Comparison of ENCODE assay signal across 22 cellular contexts in genomic region chr15:53695365-53695764, GRCh38.
DNase-seq lines count a peak whose midpoint lies in the region; ATAC-seq, FAIRE-seq and TF ChIP-seq lines count a peak whose summit lies in the region.
"Had no signal": no experiment of that assay in that cellular context is flagged by ENCODE, and none has a peak within 500 bp of the region (broad histone marks: within the 10 kb centered on the region; RNA-seq: fewer than 3 reads in every experiment).

No MANE protein-coding gene starts in this region.

- no peaks in the 10 kb centered on the region for H3K36me3 ChIP-seq in body of pancreas (replicated peaks in 1 of 2; ENCODE audit: insufficient read depth in 1 of 2, low read depth in 2 of 2)
- H3K36me3 ChIP-seq in mesenchymal stem cell (ENCODE audit: control insufficient read depth in 1 of 2, insufficient read depth in 2 of 2, low read depth in 1 of 2, low read length in 2 of 2) = peaks cover 0 to 10% of the 10 kb centered on the region in 2 experiments
- H3K36me3 ChIP-seq in pancreas = no peaks in the 10 kb centered on the region
- H3K36me3 ChIP-seq in thyroid gland = peaks cover 0 to 3% of the 10 kb centered on the region in 2 donors
- H3K36me3 ChIP-seq: BLaER1 treated with 17β-estradiol and CSF1 and Interleukin-3, amounts not matched to agents 10 nM and 100 nM had no signal

- no peak overlapping the region for H2AFZ ChIP-seq in mesenchymal stem cell (ENCODE audit: low read depth, low read length)

- WGBS in body of pancreas, 2 donors = 59 to 64% methylated on average over 7 of the region's 7 CpGs
- 77% methylated on average over 7 of the region's 7 CpGs for WGBS in mesenchymal stem cell
- WGBS in pancreas, 2 donors = 62% methylated on average over 7 of the region's 7 CpGs
- WGBS in thyroid gland, 2 donors = 78 to 89% methylated on average over 7 of the region's 7 CpGs

- FAIRE-seq in pancreas (lab: Jason Lieb, UNC) (no peak), GM12892 (lab: Jason Lieb, UNC) (no peak)
- FAIRE-seq: A204.1, D721Med, GM12878, GM19239 had no signal

- no peak for TF ChIP-seq CTCF in body of pancreas (IDR thresholded peaks at IDR 0.05)
- no peak for TF ChIP-seq CTCF in pancreas (IDR thresholded peaks at IDR 0.05)
- no peak for TF ChIP-seq CTCF in thyroid gland (IDR thresholded peaks at IDR 0.05)

- H3K27ac ChIP-seq in body of pancreas = peak overlapping the region in 3 of 4 donors; percentile 44 to 59 (median 58)
- no peak overlapping the region for H3K27ac ChIP-seq in mesenchymal stem cell (ENCODE audit: low read length, poor library complexity, severe bottlenecking)
- H3K27ac ChIP-seq in pancreas = peak overlapping the region in 2 of 4 donors; percentile 42 to 51
- peak overlapping the region in 2 of 3 donors; percentile 12 to 89 for H3K27ac ChIP-seq in thyroid gland
- H3K27ac ChIP-seq: BLaER1 treated with 17β-estradiol and CSF1 and Interleukin-3, amounts not matched to agents 10 nM and 100 nM; C4-2B had no signal

- no peak overlapping the region for H3K9ac ChIP-seq in mesenchymal stem cell (ENCODE audit: low read length)
- H3K9ac ChIP-seq: BLaER1 treated with 17β-estradiol and CSF1 and Interleukin-3, amounts not matched to agents 10 nM and 100 nM had no signal

- no peak overlapping the region for H2BK15ac ChIP-seq in mesenchymal stem cell (ENCODE audit: low read depth, poor library complexity, severe bottlenecking)

- H3K14ac ChIP-seq in mesenchymal stem cell (ENCODE audit: low read length in 2 of 2) = no peak overlapping the region

- H4K8ac ChIP-seq in mesenchymal stem cell (ENCODE audit: low read length) = no peak overlapping the region

- H3K79me1 ChIP-seq in mesenchymal stem cell (replicated peaks; ENCODE audit: low read length, poor library complexity, severe bottlenecking) = peaks cover 25% of the 10 kb centered on the region

- peak overlapping the region; percentile 59 for H2AK5ac ChIP-seq in mesenchymal stem cell (ENCODE audit: low read length, severe bottlenecking)

- no peak overlapping the region for H3K4ac ChIP-seq in mesenchymal stem cell (ENCODE audit: low read depth in 1 of 2, low read length in 2 of 2)

- H3K4me3 ChIP-seq in body of pancreas (no peak overlapping the region), mesenchymal stem cell (ENCODE audit: insufficient read depth in 1 of 2, low read depth in 1 of 2, low read length in 2 of 2) (no peak overlapping the region), pancreas (no peak overlapping the region), thyroid gland (replicated peaks in 1 of 3) (no peak overlapping the region)
- H3K4me3 ChIP-seq: BLaER1 treated with 17β-estradiol and CSF1 and Interleukin-3, amounts not matched to agents 10 nM and 100 nM; GM12878 had no signal

- no peaks in the 10 kb centered on the region for H3K9me3 ChIP-seq in body of pancreas
- H3K9me3 ChIP-seq in mesenchymal stem cell (ENCODE audit: control insufficient read depth, low read length) = no peaks in the 10 kb centered on the region
- no peaks in the 10 kb centered on the region for H3K9me3 ChIP-seq in pancreas
- H3K9me3 ChIP-seq in thyroid gland = no peaks in the 10 kb centered on the region
- H3K9me3 ChIP-seq: BLaER1 treated with 17β-estradiol and CSF1 and Interleukin-3, amounts not matched to agents 10 nM and 100 nM; Caco-2 had no signal

- H2BK12ac ChIP-seq in mesenchymal stem cell (ENCODE audit: low read length in 2 of 2) = no peak overlapping the region

- H3K18ac ChIP-seq in mesenchymal stem cell (ENCODE audit: low read depth in 1 of 2, low read length in 2 of 2) = no peak overlapping the region

- H2BK120ac ChIP-seq in mesenchymal stem cell (ENCODE audit: low read depth, low read length) = no peak overlapping the region

- H2BK5ac ChIP-seq in mesenchymal stem cell (ENCODE audit: low read depth, low read length, poor library complexity, severe bottlenecking) = no peak overlapping the region

- peaks cover 22% of the 10 kb centered on the region for H3K4me1 ChIP-seq in body of pancreas
- H3K4me1 ChIP-seq in mesenchymal stem cell (ENCODE audit: control insufficient read depth, insufficient read depth, low read depth, low read length) = peaks cover 4% of the 10 kb centered on the region
- H3K4me1 ChIP-seq in pancreas = peaks cover 8 to 12% (median 11%) of the 10 kb centered on the region in 3 donors
- H3K4me1 ChIP-seq in thyroid gland = peaks cover 8 to 16% of the 10 kb centered on the region in 2 donors
- H3K4me1 ChIP-seq: BLaER1 treated with 17β-estradiol and CSF1 and Interleukin-3, amounts not matched to agents 10 nM and 100 nM; Caco-2 had no signal

- DNase-seq in body of pancreas = no peak
- no peak for DNase-seq in mesenchymal stem cell
- no peak for DNase-seq in pancreas
- no peak for DNase-seq in thyroid gland
- no peak for DNase-seq in NOMO-1 (lab: John Stamatoyannopoulos, UW; ENCODE audit: unreplicated experiment in 2 of 2)
- no peak for DNase-seq in GM12892 (ENCODE audit: insufficient read length)
- no peak for DNase-seq in T-helper 1 cell
- DNase-seq: 8988T; ACHN; AML-193; Caco-2; Calu3; CD4-positive, alpha-beta T cell; CD8-positive, alpha-beta T cell; DMS79 treated with DMSO at 0.1 percent for 48 hours; GDM1 had no signal

- ATAC-seq in body of pancreas (peak; percentile 49), pancreas (peak in 3 of 4 donors; percentile 18 to 55 (median 20))
- ATAC-seq: CD8-positive, alpha-beta T cell; GM12878 had no signal

- H3K23ac ChIP-seq in mesenchymal stem cell (ENCODE audit: low read length in 2 of 2) = no peak overlapping the region

- TF ChIP-seq POLR2A in body of pancreas (IDR thresholded peaks at IDR 0.05) (no peak), thyroid gland (IDR thresholded peaks at IDR 0.05) (no peak), GM12892 (IDR thresholded peaks at IDR 0.05; ENCODE audit: low read depth, low read length) (no peak)

- intact Hi-C loops in body of pancreas (cut with DNase I) (no loop called here), pancreas (cut with DNase I) (no loop called here), thyroid gland (cut with DNase I) (no loop called here)

- no peak overlapping the region for H4K91ac ChIP-seq in mesenchymal stem cell (ENCODE audit: low read length)

- no peak overlapping the region for H3K4me2 ChIP-seq in mesenchymal stem cell (ENCODE audit: low read length, poor library complexity, severe bottlenecking)
- H3K4me2 ChIP-seq: BLaER1 treated with 17β-estradiol and CSF1 and Interleukin-3, amounts not matched to agents 10 nM and 100 nM had no signal

- H3K27me3 ChIP-seq in body of pancreas (no peaks in the 10 kb centered on the region), mesenchymal stem cell (ENCODE audit: control insufficient read depth in 1 of 2, insufficient read depth in 1 of 2, low read length in 2 of 2) (no peaks in the 10 kb centered on the region), pancreas (no peaks in the 10 kb centered on the region), thyroid gland (no peaks in the 10 kb centered on the region)
- H3K27me3 ChIP-seq: BLaER1 treated with 17β-estradiol and CSF1 and Interleukin-3, amounts not matched to agents 10 nM and 100 nM had no signal
